ENCODE assay signal across 8 cellular contexts in the genomic region with DNA sequence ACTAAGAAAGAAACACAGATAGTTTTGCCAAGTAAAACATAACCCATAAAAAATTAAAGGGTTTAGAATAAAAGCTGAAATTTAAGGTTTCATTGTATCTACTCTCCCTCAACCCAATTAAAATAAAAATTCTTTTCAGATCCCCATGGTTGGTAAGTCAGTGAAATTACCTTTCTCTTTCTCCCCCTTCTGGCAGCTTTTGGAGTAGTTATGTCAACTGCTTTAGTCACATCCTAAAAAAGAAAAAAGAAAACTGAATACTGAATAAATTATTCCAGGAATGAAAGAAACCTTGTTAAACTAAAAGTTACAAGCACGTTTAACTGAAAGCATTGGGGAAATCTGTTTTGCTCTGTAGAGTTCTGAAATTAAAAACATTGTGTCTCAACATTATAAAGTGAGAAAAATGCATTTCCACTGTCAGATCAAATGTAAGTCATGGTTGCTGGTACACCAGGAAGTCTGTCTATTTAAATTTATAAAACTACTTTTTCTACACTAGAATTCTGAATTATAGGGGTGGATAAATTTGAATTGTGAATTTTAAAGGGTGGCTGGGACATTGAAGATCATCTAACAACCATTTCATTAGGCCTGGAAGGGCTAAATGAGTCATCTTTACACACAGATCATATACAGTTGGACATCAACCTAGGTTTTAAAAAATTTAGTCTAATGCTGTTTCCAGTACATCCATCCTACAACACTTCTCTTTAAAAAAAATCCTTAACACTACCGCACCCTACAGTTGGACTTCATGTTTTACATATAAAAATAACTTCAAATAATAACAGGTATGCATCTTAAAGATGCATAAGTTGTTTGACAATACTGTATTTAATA. TPM values are rescaled to one million over a fixed set of nuclear protein-coding genes. Genes with fewer than 3 reads are reported as not detected.
A peak's percentile ranks its signal among the peaks of the same experiment; 100 is the strongest.
DNase-seq lines count a peak whose midpoint lies in the region; ATAC-seq, FAIRE-seq and TF ChIP-seq lines count a peak whose summit lies in the region.

No MANE protein-coding gene starts in this region.

- no peak overlapping the region for H3K14ac ChIP-seq in mesenchymal stem cell (ENCODE audit: low read length in 2 of 2)

- H4K8ac ChIP-seq in mesenchymal stem cell (ENCODE audit: low read length) = no peak overlapping the region

- H2AFZ ChIP-seq in K562 (ENCODE audit: low read depth, low read length) (no peak overlapping the region), mesenchymal stem cell (ENCODE audit: low read depth, low read length) (no peak overlapping the region)

- no peaks in the 10 kb centered on the region for H3K27me3 ChIP-seq in K562 (ENCODE audit: control insufficient read depth in 2 of 2, insufficient read depth in 2 of 2, low read length in 2 of 2)
- no peaks in the 10 kb centered on the region for H3K27me3 ChIP-seq in mesenchymal stem cell (ENCODE audit: control insufficient read depth in 1 of 2, insufficient read depth in 1 of 2, low read length in 2 of 2)

- POLR2A ChIA-PET in K562 (lab: Yijun Ruan, JAX) = no interaction called here

- H2AK5ac ChIP-seq in mesenchymal stem cell (ENCODE audit: low read length, severe bottlenecking) = no peak overlapping the region

- no peak for TF ChIP-seq POLR2A in K562 (conservative IDR thresholded peaks at IDR 0.05)

- no peak overlapping the region for H2BK120ac ChIP-seq in mesenchymal stem cell (ENCODE audit: low read depth, low read length)

- 71% methylated on average over 2 of the region's 2 CpGs for WGBS in K562 (ENCODE audit: insufficient coverage, low coverage, missing lambda C conversion rate)
- WGBS in mesenchymal stem cell = 100% methylated on average over 1 of the region's 2 CpGs

- TF ChIP-seq CTCF in D721Med (IDR thresholded peaks at IDR 0.05; ENCODE audit: insufficient read depth, missing control alignments) (peak; percentile 35), LNCaP clone FGC (IDR thresholded peaks at IDR 0.05; ENCODE audit: control insufficient read depth, extremely low read depth, insufficient read depth) (peak; percentile 37), K562 (IDR thresholded peaks at IDR 0.05 in 2 of 3, conservative IDR thresholded peaks at IDR 0.05 in 1 of 3; ENCODE audit: insufficient read depth in 2 of 3, low read depth in 1 of 3, low read length in 3 of 3) (peak in 1 of 3 experiments; percentile 22; a peak in 1 of 6 replicates)

- ATAC-seq in K562 (0 out of 3 replicates have a peak, but pooled peaks have one; percentile 49), GM19463 (IDR thresholded peaks at IDR 0.05; ENCODE audit: unreplicated experiment) (no peak), HG02571 (IDR thresholded peaks at IDR 0.05; ENCODE audit: unreplicated experiment) (no peak), GM21367 (IDR thresholded peaks at IDR 0.05; ENCODE audit: unreplicated experiment) (no peak)

- CTCF ChIA-PET in K562 (lab: Yijun Ruan, JAX; ENCODE audit: low intra/inter-chr PET ratio) = no interaction called here

- in situ Hi-C loops in K562 (cut with MboI) = no loop called here

- H2BK5ac ChIP-seq in mesenchymal stem cell (ENCODE audit: low read depth, low read length, poor library complexity, severe bottlenecking) = no peak overlapping the region

- no peak overlapping the region for H2BK15ac ChIP-seq in mesenchymal stem cell (ENCODE audit: low read depth, poor library complexity, severe bottlenecking)

- no peaks in the 10 kb centered on the region for H3K4me1 ChIP-seq in K562 (replicated peaks in 1 of 2; ENCODE audit: control insufficient read depth in 2 of 2, insufficient read depth in 2 of 2, low read length in 2 of 2)
- no peaks in the 10 kb centered on the region for H3K4me1 ChIP-seq in mesenchymal stem cell (ENCODE audit: control insufficient read depth, insufficient read depth, low read depth, low read length)

- no peak overlapping the region for H2BK12ac ChIP-seq in mesenchymal stem cell (ENCODE audit: low read length in 2 of 2)

- H4K20me1 ChIP-seq in K562 (replicated peaks; ENCODE audit: control insufficient read depth, insufficient read depth, low read length) = 0 out of 2 replicates have a peak, but pooled peaks cover 2% of the 10 kb centered on the region

- no peak overlapping the region for H3K18ac ChIP-seq in mesenchymal stem cell (ENCODE audit: low read depth in 1 of 2, low read length in 2 of 2)

- peak; percentile 25 for FAIRE-seq in D721Med (lab: Jason Lieb, UNC)
- no peak for FAIRE-seq in K562 (lab: Jason Lieb, UNC)

- H3K9me3 ChIP-seq in K562 (replicated peaks; ENCODE audit: control insufficient read depth, insufficient read depth, low read depth, low read length) (no peaks in the 10 kb centered on the region), mesenchymal stem cell (ENCODE audit: control insufficient read depth, low read length) (no peaks in the 10 kb centered on the region)

- H3K4me3 ChIP-seq in LNCaP clone FGC (ENCODE audit: low read depth, low read length) = no peak overlapping the region
- no peak overlapping the region for H3K4me3 ChIP-seq in K562
- no peak overlapping the region for H3K4me3 ChIP-seq in mesenchymal stem cell (ENCODE audit: insufficient read depth in 1 of 2, low read depth in 1 of 2, low read length in 2 of 2)

- H3K4ac ChIP-seq in mesenchymal stem cell (ENCODE audit: low read depth in 1 of 2, low read length in 2 of 2) = no peak overlapping the region

- no TSS peak for BruUV-seq in K562 (replicated peaks; lab: Mats Ljungman, UMichigan)

- no peak overlapping the region for H3K23ac ChIP-seq in mesenchymal stem cell (ENCODE audit: low read length in 2 of 2)

- no peak for DNase-seq in D721Med (ENCODE audit: insufficient read length, low spot score)
- DNase-seq in LNCaP clone FGC (ENCODE audit: low read depth) = no peak
- DNase-seq in K562 (ENCODE audit: extremely low read depth in 1 of 4, low spot score in 3 of 4) = peak in 1 of 4 experiments; percentile 6
- peak; percentile 42 for DNase-seq in mesenchymal stem cell
- DNase-seq in DMS79 (lab: John Stamatoyannopoulos, UW) = no peak

- TF ChIP-seq EP300 in K562 (IDR thresholded peaks at IDR 0.05; ENCODE audit: low read length) = no peak

- H3K36me3 ChIP-seq in K562 (ENCODE audit: control insufficient read depth, insufficient read depth, low read length) = peaks cover 50% of the 10 kb centered on the region
- H3K36me3 ChIP-seq in mesenchymal stem cell (ENCODE audit: control insufficient read depth in 1 of 2, insufficient read depth in 2 of 2, low read depth in 1 of 2, low read length in 2 of 2) = peaks cover 3 to 23% of the 10 kb centered on the region in 2 experiments

- no peak for TF ChIP-seq RAD21 in K562 (CRISPR knock-in tag; conservative IDR thresholded peaks at IDR 0.05 in 1 of 2, IDR thresholded peaks at IDR 0.05 in 1 of 2)

- no peaks in the 10 kb centered on the region; the same call in 2 of the 3 replicates for H3K79me2 ChIP-seq in K562 (ENCODE audit: control insufficient read depth, insufficient read depth, low read length)

- no peaks in the 10 kb centered on the region for H3K9me1 ChIP-seq in K562 (ENCODE audit: control insufficient read depth, insufficient read depth, low read length)

- intact Hi-C loops in K562 (cut with micrococcal nuclease) = no loop called here

- no peak overlapping the region for H4K91ac ChIP-seq in mesenchymal stem cell (ENCODE audit: low read length)

- peaks cover 5% of the 10 kb centered on the region for H3K79me1 ChIP-seq in mesenchymal stem cell (replicated peaks; ENCODE audit: low read length, poor library complexity, severe bottlenecking)

- H3K4me2 ChIP-seq in K562 (ENCODE audit: insufficient read depth, low read length) (no peak overlapping the region), mesenchymal stem cell (ENCODE audit: low read length, poor library complexity, severe bottlenecking) (no peak overlapping the region)

- H3K27ac ChIP-seq in K562 (ENCODE audit: extremely low read depth, low read depth, low read length) (no peak overlapping the region), mesenchymal stem cell (ENCODE audit: low read length, poor library complexity, severe bottlenecking) (no peak overlapping the region)

- no peak overlapping the region for H3K9ac ChIP-seq in K562 (ENCODE audit: insufficient read depth in 1 of 2, low read depth in 2 of 2, low read length in 2 of 2)
- peak overlapping the region; percentile 3 for H3K9ac ChIP-seq in mesenchymal stem cell (ENCODE audit: low read length)

TF ChIP-seq in K562, 482 proteins besides CTCF, POLR2A, EP300 and RAD21 (continues in another document):
- no peak for TF ChIP-seq NFYB (IDR thresholded peaks at IDR 0.05; ENCODE audit: extremely low read depth, insufficient read length)
- no peak for TF ChIP-seq RBM22 (IDR thresholded peaks at IDR 0.05; ENCODE audit: low read depth, low read length, poor library complexity, severe bottlenecking)
- no peak for TF ChIP-seq RBM25 (IDR thresholded peaks at IDR 0.05; ENCODE audit: low read depth, low read length, severe bottlenecking)
- TF ChIP-seq TBP (optimal IDR thresholded peaks at IDR 0.05; ENCODE audit: low read depth, low read length) = no peak
- no peak for TF ChIP-seq DDX20 (tag; IDR thresholded peaks at IDR 0.05; ENCODE audit: low read depth)
- no peak for TF ChIP-seq C11orf30 (IDR thresholded peaks at IDR 0.05; ENCODE audit: low read depth)

RNA-seq across cellular contexts. Expression of a gene that starts 24.7 kb away (rescaled TPM):
- 20.3 and 103 TPM in 2 replicates for total RNA-seq in K562 (2011; cell fraction: chromatin; rRNA removed; ENCODE audit: low replicate concordance)
- total RNA-seq in K562 (2011; cell fraction: nucleolus; rRNA removed) = 14.7 and 17.6 TPM in 2 replicates
- 44.9 and 69.0 TPM in 2 replicates for total RNA-seq in K562 (2011; cell fraction: nucleoplasm; rRNA removed)
- total RNA-seq in K562 (2014; rRNA removed) (59.9 and 64.0 TPM in 2 replicates), K562 (2014; rRNA removed; fragmentation: Illumina TruSeq; extraction: Trizol) (98.0 and 114 TPM in 2 replicates), K562 (2015; rRNA removed; fragmentation: Illumina TruSeq; extraction: Trizol) (106 and 113 TPM in 2 replicates), K562 (2021) (52.3 and 56.8 TPM in 2 replicates)
- polyA plus RNA-seq in K562 (2011; rRNA removed) (33.1 and 52.1 TPM in 2 replicates), K562 (2014; fragmentation: Illumina TruSeq; extraction: Trizol) (96.5 and 119 TPM in 2 replicates), K562 (2014; fragmentation: Nextera tagmentation; extraction: Ambion mirVana) (10 to 100 TPM; 18.8 to 22.7 TPM), K562 (2014; rRNA removed) (73.2 and 73.6 TPM in 2 replicates)
- 9.0 and 21.4 TPM in 2 replicates for polyA plus RNA-seq in K562 (2011; cell fraction: cytosol; rRNA removed)
- 21.7 and 23.0 TPM in 2 replicates for polyA plus RNA-seq in K562 (2011; cell fraction: nucleus; rRNA removed)
- 73.2 and 90.2 TPM in 2 replicates for polyA plus RNA-seq in K562 (2012)
- polyA minus RNA-seq in K562 (2011; rRNA and poly(A)+ RNA removed) = 56.3 and 62.3 TPM in 2 replicates
- 21.5 and 24.0 TPM in 2 replicates for polyA minus RNA-seq in K562 (2011; cell fraction: cytosol; rRNA and poly(A)+ RNA removed)
- polyA minus RNA-seq in K562 (2011; cell fraction: nucleus; rRNA and poly(A)+ RNA removed) = 26.3 and 51.1 TPM in 2 replicates
- polyA plus RNA-seq in mesenchymal stem cell (2013, experiment 1 of 2) = 52.7 TPM
- 54.9 TPM for polyA plus RNA-seq in mesenchymal stem cell (2013, experiment 2 of 2)
